In the genomic region with DNA sequence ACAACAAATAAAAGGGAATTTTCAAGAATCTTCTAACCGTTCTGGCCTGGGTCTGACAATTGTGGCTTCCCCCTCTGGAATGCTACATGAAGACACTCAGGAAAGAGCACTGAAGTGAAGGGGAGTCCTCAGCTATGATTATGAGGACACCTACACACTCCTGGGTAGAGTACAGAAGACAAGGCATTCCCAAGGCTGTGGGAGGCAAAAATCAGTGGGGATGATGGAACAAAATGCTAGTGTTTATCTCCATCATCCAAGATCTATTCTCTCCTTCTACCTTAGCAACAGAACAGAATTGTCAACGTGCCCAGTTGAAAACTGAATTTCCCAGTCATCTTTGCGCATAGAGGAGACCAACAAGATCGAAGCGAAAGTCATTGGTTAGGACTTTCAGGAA, we compare ENCODE assay signal across 18 cellular contexts.
DNase-seq lines count a peak whose midpoint lies in the region; ATAC-seq and TF ChIP-seq lines count a peak whose summit lies in the region.
"Had no signal": no experiment of that assay in that cellular context is flagged by ENCODE, and none has a peak within 500 bp of the region (broad histone marks: within the 10 kb centered on the region; RNA-seq: fewer than 3 reads in every experiment).

No MANE protein-coding gene starts in this region.

- in situ Hi-C loops in GM13977 (cut with MboI; ENCODE audit: low pct_unique_long_range_greater_than_20kb, low sequenced_read_pairs, unreplicated experiment): loop anchor here (25.0 kb wide), 1 partner anchor 412 kb away; no protein-coding TSS in a partner anchor

- H3K4me1 ChIP-seq in RWPE2 (ENCODE audit: insufficient read depth, poor library complexity, severe bottlenecking): no peaks in the 10 kb centered on the region
- H3K4me1 ChIP-seq: BE2C had no signal

- TF ChIP-seq CTCF in GM13977 (IDR thresholded peaks at IDR 0.05; ENCODE audit: extremely low read depth, insufficient read depth, missing control alignments): no peak
- TF ChIP-seq CTCF in RWPE2 (IDR thresholded peaks at IDR 0.05; ENCODE audit: poor library complexity, severe bottlenecking): no peak
- no peak for TF ChIP-seq CTCF in mesothelial cell of epicardium (IDR thresholded peaks at IDR 0.05; ENCODE audit: unreplicated experiment)

- no peak overlapping the region for H3K27ac ChIP-seq in RWPE2 (ENCODE audit: poor library complexity, severe bottlenecking)
- H3K27ac ChIP-seq: BLaER1 treated with 17β-estradiol and CSF1 and Interleukin-3, amounts not matched to agents 10 nM and 100 nM had no signal

- no peak overlapping the region for H3K4me3 ChIP-seq in RWPE2 (ENCODE audit: severe bottlenecking)
- H3K4me3 ChIP-seq: BLaER1 treated with 17β-estradiol and CSF1 and Interleukin-3, amounts not matched to agents 10 nM and 100 nM; GM12878; HAP-1 had no signal

- no peak overlapping the region for H3K4me3 Mint-ChIP-seq in mesothelial cell of epicardium
- H3K4me3 Mint-ChIP-seq: CD14-positive monocyte; CD4-positive, alpha-beta T cell; CD8-positive, alpha-beta memory T cell had no signal

- no peaks in the 10 kb centered on the region for H3K9me3 ChIP-seq in RWPE2 (ENCODE audit: severe bottlenecking)
- H3K9me3 ChIP-seq: BE2C; BLaER1 treated with 17β-estradiol and CSF1 and Interleukin-3, amounts not matched to agents 10 nM and 100 nM had no signal

- peaks cover 20% of the 10 kb centered on the region for H3K4me1 Mint-ChIP-seq in mesothelial cell of epicardium
- H3K4me1 Mint-ChIP-seq: CD8-positive, alpha-beta memory T cell had no signal

- no peaks in the 10 kb centered on the region for H3K9me3 Mint-ChIP-seq in mesothelial cell of epicardium
- H3K9me3 Mint-ChIP-seq: CD4-positive, alpha-beta T cell; CD8-positive, alpha-beta memory T cell had no signal

- peak; percentile 33 for DNase-seq in Ammon's horn (ENCODE audit: low spot score)
- peak; percentile 8 for DNase-seq in GM13977 (ENCODE audit: low spot score)
- DNase-seq in RWPE2 (ENCODE audit: low spot score): peak; percentile 2
- no peak for DNase-seq in mesothelial cell of epicardium (ENCODE audit: low spot score in 2 of 2, unreplicated experiment in 2 of 2)
- no peak for DNase-seq in NCI-H82 treated with DMSO at 0.1 percent for 48 hours (lab: John Stamatoyannopoulos, UW; ENCODE audit: unreplicated experiment)
- no peak for DNase-seq in activated naive CD4-positive, alpha-beta T cell treated with Interleukin-2 at 50 U/mL for 16 hours
- DNase-seq in glomerular visceral epithelial cell (ENCODE audit: extremely low spot score): no peak
- no peak for DNase-seq in NK-92 (lab: John Stamatoyannopoulos, UW; ENCODE audit: unreplicated experiment)
- DNase-seq: BE2C; CD4-positive, alpha-beta T cell; CD8-positive, alpha-beta memory T cell; DMS 273 treated with DMSO at 0.1 percent for 48 hours; DND-41; GOT3 had no signal

- peak overlapping the region; percentile 2 for H3K27ac Mint-ChIP-seq in mesothelial cell of epicardium
- H3K27ac Mint-ChIP-seq: CD14-positive monocyte; CD4-positive, alpha-beta T cell had no signal

- H3K27me3 ChIP-seq in RWPE2 (ENCODE audit: insufficient read depth, poor library complexity, severe bottlenecking): no peaks in the 10 kb centered on the region
- H3K27me3 ChIP-seq: BE2C; BLaER1 treated with 17β-estradiol and CSF1 and Interleukin-3, amounts not matched to agents 10 nM and 100 nM had no signal

- no peak for ATAC-seq in RWPE2 (ENCODE audit: low read depth)
- ATAC-seq: GM12878 had no signal

- no peaks in the 10 kb centered on the region for H3K36me3 ChIP-seq in RWPE2 (ENCODE audit: low read depth)
- H3K36me3 ChIP-seq: BE2C; BLaER1 treated with 17β-estradiol and CSF1 and Interleukin-3, amounts not matched to agents 10 nM and 100 nM; HAP-1 had no signal

- no peaks in the 10 kb centered on the region for H3K36me3 Mint-ChIP-seq in mesothelial cell of epicardium
- H3K36me3 Mint-ChIP-seq: CD14-positive monocyte; CD8-positive, alpha-beta memory T cell had no signal

- peaks cover 4% of the 10 kb centered on the region for H3K27me3 Mint-ChIP-seq in mesothelial cell of epicardium (ENCODE audit: low read depth)

Comparison
In these comparisons a context has a peak if more than half of its experiments do, and no peak if none do; other contexts are left out.
1. DNase-seq: peak in Ammon's horn (single experiment), GM13977 (single experiment) and RWPE2 (single experiment); none in mesothelial cell of epicardium (0 of 2), NCI-H82 treated with DMSO at 0.1 percent for 48 hours (single experiment), activated naive CD4-positive, alpha-beta T cell treated with Interleukin-2 at 50 U/mL for 16 hours (single experiment), glomerular visceral epithelial cell (single experiment) and NK-92 (single experiment).